13 cellular contexts compared by ENCODE assay signal in the genomic region with DNA sequence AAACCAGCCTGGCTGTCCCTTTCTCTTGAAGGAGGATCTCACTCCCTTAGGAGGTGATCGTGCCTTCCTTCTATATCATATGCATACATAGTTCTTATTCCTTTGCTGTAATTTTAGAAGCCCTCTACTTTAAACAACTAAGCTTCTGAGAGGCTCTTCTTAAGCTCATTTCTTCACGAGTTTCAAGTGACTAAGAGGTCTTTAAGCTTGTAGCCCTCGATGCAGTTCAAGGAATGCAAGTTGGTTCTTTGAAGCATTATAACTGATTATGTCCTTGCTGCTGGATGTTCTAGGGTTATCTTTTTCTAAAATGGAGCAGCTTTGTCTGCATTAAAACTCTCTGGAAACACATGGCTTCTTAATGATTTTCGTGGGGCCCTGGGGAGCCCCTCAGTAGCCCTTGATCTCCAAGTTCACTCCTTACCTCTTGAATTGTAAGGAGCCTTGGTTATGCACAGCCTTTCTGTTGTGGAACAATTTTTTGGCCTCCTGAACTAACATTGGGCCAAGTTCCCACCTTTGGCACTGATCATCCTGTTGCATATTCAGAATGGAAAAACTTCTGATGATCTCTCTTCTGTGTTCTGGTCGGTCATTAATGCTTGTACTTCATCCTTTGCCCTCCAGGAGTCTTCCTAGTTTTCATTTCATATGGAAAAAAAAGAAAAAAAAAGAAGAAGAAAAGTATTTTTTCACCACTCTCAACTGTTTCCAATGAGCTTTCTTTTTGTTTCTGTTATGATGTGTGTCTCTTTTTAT. TPM values are rescaled to one million over a fixed set of nuclear protein-coding genes. Genes with fewer than 3 reads are reported as not detected.
DNase-seq lines count a peak whose midpoint lies in the region; ATAC-seq and TF ChIP-seq lines count a peak whose summit lies in the region.
"Had no signal": no experiment of that assay in that cellular context is flagged by ENCODE, and none has a peak within 500 bp of the region (broad histone marks: within the 10 kb centered on the region; RNA-seq: fewer than 3 reads in every experiment).

No MANE protein-coding gene starts in this region.

- H3K27me3 Mint-ChIP-seq in WTC11 (ENCODE audit: low read depth) (no peaks in the 10 kb centered on the region), osteocyte (ENCODE audit: unreplicated experiment) (no peaks in the 10 kb centered on the region)

- no peak overlapping the region for H3K27ac Mint-ChIP-seq in WTC11
- H3K27ac Mint-ChIP-seq in osteocyte (ENCODE audit: unreplicated experiment): peak overlapping the region; percentile 43

- H3K79me2 ChIP-seq in ACC112 (ENCODE audit: control insufficient read depth, insufficient read depth, low read length, unreplicated experiment): peaks cover 93% of the 10 kb centered on the region

- POLR2A ChIA-PET in WTC11 (lab: Charles Lee): interaction anchor here (0.6 kb wide), 1 partner anchor 68 kb away, joined by 3 read pairs; no protein-coding TSS in a partner anchor

- CTCF ChIA-PET in WTC11 (lab: Charles Lee): interaction anchor here (0.7 to 0.9 kb wide), 2 partner anchors 23 to 35 kb away, joined by 3 read pairs; no protein-coding TSS in a partner anchor

- no peaks in the 10 kb centered on the region for H3K36me3 Mint-ChIP-seq in WTC11
- peaks cover 4% of the 10 kb centered on the region for H3K36me3 Mint-ChIP-seq in osteocyte (ENCODE audit: unreplicated experiment)

- intact Hi-C loops in posterior cingulate gyrus (cut with DNase I): no loop called here

- H3K4me3 ChIP-seq in ACC112 (ENCODE audit: low read depth, low read length) (no peak overlapping the region), fibroblast of pulmonary artery (replicated peaks; ENCODE audit: low read depth, low read length) (no peak overlapping the region)

- TF ChIP-seq CTCF in WTC11 (IDR thresholded peaks at IDR 0.05) (no peak), fibroblast of pulmonary artery (IDR thresholded peaks at IDR 0.05; ENCODE audit: low read length, missing control alignments) (peak; percentile 20), osteocyte (IDR thresholded peaks at IDR 0.05) (peak; percentile 49)

- H2AFZ ChIP-seq in ACC112 (ENCODE audit: low read length, unreplicated experiment): no peak overlapping the region

- TF ChIP-seq POLR2A in GM18505 (IDR thresholded peaks at IDR 0.05; ENCODE audit: borderline replicate concordance, extremely low read depth, insufficient read depth, insufficient read length): no peak

- ATAC-seq in WTC11 (peak; percentile 45), HG03354 (IDR thresholded peaks at IDR 0.05; ENCODE audit: poor library complexity, severe bottlenecking, unreplicated experiment) (no peak), GM18505 (IDR thresholded peaks at IDR 0.05; ENCODE audit: unreplicated experiment) (no peak)

- no peaks in the 10 kb centered on the region for H3K27me3 ChIP-seq in ACC112 (ENCODE audit: insufficient read depth, low read length)

- no peaks in the 10 kb centered on the region for H3K9me3 Mint-ChIP-seq in WTC11
- no peaks in the 10 kb centered on the region for H3K9me3 Mint-ChIP-seq in osteocyte (ENCODE audit: unreplicated experiment)

- H3K4me1 Mint-ChIP-seq in WTC11 (peaks cover 65% of the 10 kb centered on the region), osteocyte (ENCODE audit: unreplicated experiment) (peaks cover 61% of the 10 kb centered on the region)

- no peak for DNase-seq in WTC11 (ENCODE audit: low spot score)
- no peak for DNase-seq in fibroblast of pulmonary artery (ENCODE audit: low read depth)
- no peak for DNase-seq in osteocyte (ENCODE audit: extremely low spot score, unreplicated experiment)
- no peak for DNase-seq in activated CD8-positive, alpha-beta memory T cell treated with anti-CD3 and anti-CD28 coated beads for 24 hours
- DNase-seq in posterior cingulate gyrus: no peak
- DNase-seq: activated naive CD4-positive, alpha-beta T cell treated with anti-CD3 and anti-CD28 coated beads, Interleukin-2, amount 50 U/mL, for 16 hours; head of caudate nucleus; Karpas-422; NCI-H1930; stimulated activated CD4-positive, alpha-beta T cell treated with anti-CD3 and anti-CD28 coated beads, Interleukin-15, amount 100 ng/mL, for 24 hours had no signal

- peak overlapping the region; percentile 6; the same call in 1 of the 2 replicates for H3K27ac ChIP-seq in ACC112 (ENCODE audit: low read depth, low read length)

- peaks cover 45% of the 10 kb centered on the region for H3K4me1 ChIP-seq in ACC112 (ENCODE audit: control insufficient read depth, insufficient read depth, low read length, unreplicated experiment)

- H3K4me3 Mint-ChIP-seq in WTC11 (no peak overlapping the region), osteocyte (ENCODE audit: unreplicated experiment) (no peak overlapping the region)

- H3K36me3 ChIP-seq in ACC112 (ENCODE audit: insufficient read depth, low read length): no peaks in the 10 kb centered on the region

TF ChIP-seq in WTC11, 78 proteins besides CTCF, POLR2A, EP300 and RAD21:
- no peak for TF ChIP-seq SOX15 (CRISPR knock-in tag; IDR thresholded peaks at IDR 0.05)
- TF ChIP-seq NR2C2 (CRISPR knock-in tag; IDR thresholded peaks at IDR 0.05): no peak

RNA-seq across cellular contexts. Expression of a gene that starts 12.6 kb away (rescaled TPM):
- total RNA-seq in WTC11 (2021) (40.2 to 48.6 TPM (median 42.3 TPM) in 3 replicates), osteocyte (69.0 and 74.3 TPM in 2 replicates)
